19 cellular contexts compared by ENCODE assay signal in genomic region chr9:29039258-29039657, GRCh38.
DNase-seq lines count a peak whose midpoint lies in the region; ATAC-seq and TF ChIP-seq lines count a peak whose summit lies in the region.
"Had no signal": no experiment of that assay in that cellular context is flagged by ENCODE, and none has a peak within 500 bp of the region (broad histone marks: within the 10 kb centered on the region; RNA-seq: fewer than 3 reads in every experiment).

No MANE protein-coding gene starts in this region.

- H2BK120ac ChIP-seq in mesenchymal stem cell (ENCODE audit: low read depth, low read length): no peak overlapping the region

- no peak overlapping the region for H3K4me3 ChIP-seq in choroid plexus epithelial cell (ENCODE audit: low read depth, low read length)
- no peak overlapping the region for H3K4me3 ChIP-seq in mesenchymal stem cell (ENCODE audit: insufficient read depth in 1 of 2, low read depth in 1 of 2, low read length in 2 of 2)
- H3K4me3 ChIP-seq in esophagus muscularis mucosa: no peak overlapping the region
- H3K4me3 ChIP-seq: heart left ventricle, right atrium auricular region, uterus had no signal

- H3K36me3 ChIP-seq in mesenchymal stem cell (ENCODE audit: control insufficient read depth in 1 of 2, insufficient read depth in 2 of 2, low read depth in 1 of 2, low read length in 2 of 2) (no peaks in the 10 kb centered on the region), esophagus muscularis mucosa (no peaks in the 10 kb centered on the region)
- H3K36me3 ChIP-seq: heart left ventricle, right atrium auricular region, uterus had no signal

- H3K27ac ChIP-seq in mesenchymal stem cell (ENCODE audit: low read length, poor library complexity, severe bottlenecking): no peak overlapping the region
- no peak overlapping the region for H3K27ac ChIP-seq in esophagus muscularis mucosa (replicated peaks in 1 of 4)
- H3K27ac ChIP-seq: heart left ventricle, right atrium auricular region, uterus had no signal

- H4K8ac ChIP-seq in mesenchymal stem cell (ENCODE audit: low read length): no peak overlapping the region

- no peak overlapping the region for H3K4ac ChIP-seq in mesenchymal stem cell (ENCODE audit: low read depth in 1 of 2, low read length in 2 of 2)

- no peak overlapping the region for H2BK5ac ChIP-seq in mesenchymal stem cell (ENCODE audit: low read depth, low read length, poor library complexity, severe bottlenecking)

- H3K36me3 Mint-ChIP-seq in Calu3 (ENCODE audit: insufficient read depth, unreplicated experiment): no peaks in the 10 kb centered on the region
- H3K36me3 Mint-ChIP-seq: mesothelial cell of epicardium had no signal

- H3K27me3 Mint-ChIP-seq in Calu3 (ENCODE audit: unreplicated experiment): no peaks in the 10 kb centered on the region
- H3K27me3 Mint-ChIP-seq: activated naive CD8-positive, alpha-beta T cell treated with anti-CD3 and anti-CD28 coated beads, Interleukin-2, amount 50 U/mL, for 24 hours; activated T-helper 17 cell treated with anti-CD3 and anti-CD28 coated beads, Interleukin-2, amount 50 U/mL, for 72 hours had no signal

- no peak overlapping the region for H3K9ac ChIP-seq in mesenchymal stem cell (ENCODE audit: low read length)

- H2AK5ac ChIP-seq in mesenchymal stem cell (ENCODE audit: low read length, severe bottlenecking): no peak overlapping the region

- H3K4me3 Mint-ChIP-seq in Calu3 (ENCODE audit: low read depth, unreplicated experiment): no peak overlapping the region
- H3K4me3 Mint-ChIP-seq: activated naive CD8-positive, alpha-beta T cell treated with anti-CD3 and anti-CD28 coated beads, Interleukin-2, amount 50 U/mL, for 24 hours; activated T-helper 17 cell treated with anti-CD3 and anti-CD28 coated beads, Interleukin-2, amount 50 U/mL, for 72 hours; HFFc6; mesothelial cell of epicardium had no signal

- peaks cover 10% of the 10 kb centered on the region for H3K4me1 Mint-ChIP-seq in Calu3 (ENCODE audit: low read depth, unreplicated experiment)
- H3K4me1 Mint-ChIP-seq: activated naive CD8-positive, alpha-beta T cell treated with anti-CD3 and anti-CD28 coated beads, Interleukin-2, amount 50 U/mL, for 24 hours; activated T-helper 17 cell treated with anti-CD3 and anti-CD28 coated beads, Interleukin-2, amount 50 U/mL, for 72 hours had no signal

- intact Hi-C loops in Calu3 (cut with micrococcal nuclease; ENCODE audit: unreplicated experiment): no loop called here
- intact Hi-C loops in esophagus muscularis mucosa (cut with DNase I): no loop called here

- no peaks in the 10 kb centered on the region for H3K9me3 ChIP-seq in mesenchymal stem cell (ENCODE audit: control insufficient read depth, low read length)
- no peaks in the 10 kb centered on the region for H3K9me3 ChIP-seq in esophagus muscularis mucosa
- H3K9me3 ChIP-seq: heart left ventricle, right atrium auricular region, uterus had no signal

- H3K4me1 ChIP-seq in mesenchymal stem cell (ENCODE audit: control insufficient read depth, insufficient read depth, low read depth, low read length): peaks cover 2% of the 10 kb centered on the region
- no peaks in the 10 kb centered on the region for H3K4me1 ChIP-seq in esophagus muscularis mucosa
- H3K4me1 ChIP-seq: heart left ventricle, right atrium auricular region, uterus had no signal

- H4K91ac ChIP-seq in mesenchymal stem cell (ENCODE audit: low read length): no peak overlapping the region

- no peak overlapping the region for H3K4me2 ChIP-seq in mesenchymal stem cell (ENCODE audit: low read length, poor library complexity, severe bottlenecking)

- DNase-seq in Calu3: no peak
- peak; percentile 51 for DNase-seq in NCI-H69 (lab: John Stamatoyannopoulos, UW)
- peak; percentile 43 for DNase-seq in choroid plexus epithelial cell (ENCODE audit: low read depth)
- DNase-seq in mesenchymal stem cell: peak; percentile 22
- no peak for DNase-seq in NK-92 treated with Interleukin-12 subunit alpha and Interleukin-12 subunit beta, amount 100 ng/mL, for 24 hours (lab: John Stamatoyannopoulos, UW)
- no peak for DNase-seq in NCI-H446 treated with DMSO at 0.1 percent for 48 hours (lab: John Stamatoyannopoulos, UW)
- DNase-seq in esophagus muscularis mucosa (ENCODE audit: extremely low spot score): no peak
- DNase-seq: activated CD4-positive, CD25-positive, alpha-beta regulatory T cell; activated naive CD8-positive, alpha-beta T cell treated with anti-CD3 and anti-CD28 coated beads, Interleukin-2, amount 50 U/mL, for 24 hours; COR-L47; heart left ventricle; HFFc6; NCI-H2107; NCI-H774; uterus had no signal

- TF ChIP-seq POLR2A in esophagus muscularis mucosa (IDR thresholded peaks at IDR 0.05; ENCODE audit: low read depth): no peak

- H2AFZ ChIP-seq in mesenchymal stem cell (ENCODE audit: low read depth, low read length): no peak overlapping the region

- ATAC-seq in HG02852 (IDR thresholded peaks at IDR 0.05; ENCODE audit: unreplicated experiment): no peak
- ATAC-seq: activated naive CD8-positive, alpha-beta T cell treated with anti-CD3 and anti-CD28 coated beads, Interleukin-2, amount 50 U/mL, for 24 hours; activated T-helper 17 cell treated with anti-CD3 and anti-CD28 coated beads, Interleukin-2, amount 50 U/mL, for 72 hours; heart left ventricle had no signal

- H3K27me3 ChIP-seq in mesenchymal stem cell (ENCODE audit: control insufficient read depth in 1 of 2, insufficient read depth in 1 of 2, low read length in 2 of 2) (no peaks in the 10 kb centered on the region), esophagus muscularis mucosa (no peaks in the 10 kb centered on the region)
- H3K27me3 ChIP-seq: heart left ventricle, right atrium auricular region, uterus had no signal

- TF ChIP-seq CTCF in Calu3 (IDR thresholded peaks at IDR 0.05; ENCODE audit: unreplicated experiment): no peak
- no peak for TF ChIP-seq CTCF in choroid plexus epithelial cell (conservative IDR thresholded peaks at IDR 0.05; ENCODE audit: low read depth, low read length)
- TF ChIP-seq CTCF in esophagus muscularis mucosa (IDR thresholded peaks at IDR 0.05): no peak

- H3K18ac ChIP-seq in mesenchymal stem cell (ENCODE audit: low read depth in 1 of 2, low read length in 2 of 2): no peak overlapping the region

- H3K79me1 ChIP-seq in mesenchymal stem cell (replicated peaks; ENCODE audit: low read length, poor library complexity, severe bottlenecking): no peaks in the 10 kb centered on the region

- H2BK15ac ChIP-seq in mesenchymal stem cell (ENCODE audit: low read depth, poor library complexity, severe bottlenecking): no peak overlapping the region

- no TSS peak for BruUV-seq in Calu3 (replicated peaks; lab: Mats Ljungman, UMichigan)

- H3K9me3 Mint-ChIP-seq in Calu3 (ENCODE audit: low read depth, unreplicated experiment): no peaks in the 10 kb centered on the region
- H3K9me3 Mint-ChIP-seq: activated T-helper 17 cell treated with anti-CD3 and anti-CD28 coated beads, Interleukin-2, amount 50 U/mL, for 72 hours; mesothelial cell of epicardium had no signal

- no peak overlapping the region for H3K14ac ChIP-seq in mesenchymal stem cell (ENCODE audit: low read length in 2 of 2)

- WGBS in mesenchymal stem cell: 75% methylated on average over 2 of the region's 2 CpGs
- WGBS in esophagus muscularis mucosa: 66% methylated on average over 2 of the region's 2 CpGs

- no peak for TF ChIP-seq EP300 in esophagus muscularis mucosa (IDR thresholded peaks at IDR 0.05)

- CTCF ChIA-PET in Calu3 (lab: Charles Lee): interaction anchor here (0.6 to 1.0 kb wide), 2 partner anchors 41 to 116 kb away, joined by 3 read pairs; no protein-coding TSS in a partner anchor

- H3K27ac Mint-ChIP-seq in Calu3 (ENCODE audit: unreplicated experiment): peak overlapping the region; percentile 90
- H3K27ac Mint-ChIP-seq: activated naive CD8-positive, alpha-beta T cell treated with anti-CD3 and anti-CD28 coated beads, Interleukin-2, amount 50 U/mL, for 24 hours; activated T-helper 17 cell treated with anti-CD3 and anti-CD28 coated beads, Interleukin-2, amount 50 U/mL, for 72 hours; HFFc6; mesothelial cell of epicardium had no signal

- no peak overlapping the region for H3K23ac ChIP-seq in mesenchymal stem cell (ENCODE audit: low read length in 2 of 2)

- no peak overlapping the region for H2BK12ac ChIP-seq in mesenchymal stem cell (ENCODE audit: low read length in 2 of 2)

Comparison
In these comparisons a context has a peak if more than half of its experiments do, and no peak if none do; other contexts are left out.
1. DNase-seq: peak in NCI-H69 (single experiment), choroid plexus epithelial cell (single experiment) and mesenchymal stem cell (single experiment); none in Calu3 (single experiment), NK-92 treated with Interleukin-12 subunit alpha and Interleukin-12 subunit beta, amount 100 ng/mL, for 24 hours (single experiment), NCI-H446 treated with DMSO at 0.1 percent for 48 hours (single experiment) and esophagus muscularis mucosa (single experiment).